14 cellular contexts compared by ENCODE assay signal in genomic region chr2:224849264-224849663, GRCh38.
DNase-seq lines count a peak whose midpoint lies in the region; ATAC-seq and TF ChIP-seq lines count a peak whose summit lies in the region.
"Had no signal": no experiment of that assay in that cellular context is flagged by ENCODE, and none has a peak within 500 bp of the region (broad histone marks: within the 10 kb centered on the region; RNA-seq: fewer than 3 reads in every experiment).

No MANE protein-coding gene starts in this region.

- H3K27me3 ChIP-seq in endodermal cell (ENCODE audit: control insufficient read depth, insufficient read depth, low read length, poor library complexity, severe bottlenecking) (no peaks in the 10 kb centered on the region), colonic mucosa (no peaks in the 10 kb centered on the region)
- H3K27me3 ChIP-seq: tibial nerve had no signal

- no peaks in the 10 kb centered on the region for H3K9me3 Mint-ChIP-seq in activated T-cell treated with anti-CD3 and anti-CD28 coated beads, Interleukin-2, amount 50 U/mL, for 24 hours
- H3K9me3 Mint-ChIP-seq in activated T-cell treated with anti-CD3 and anti-CD28 coated beads, Interleukin-2, amount 50 U/mL, for 4 hours, result no peaks in the 10 kb centered on the region
- H3K9me3 Mint-ChIP-seq in endodermal cell, result no peaks in the 10 kb centered on the region

- H3K9ac ChIP-seq in endodermal cell (ENCODE audit: extremely low read depth, low read length, poor library complexity, severe bottlenecking), result no peak overlapping the region
- H3K9ac ChIP-seq in colonic mucosa (ENCODE audit: low read depth in 2 of 2, low read length in 2 of 2), result no peak overlapping the region

- H3K36me3 ChIP-seq in endodermal cell (ENCODE audit: control insufficient read depth, insufficient read depth, low read length), result no peaks in the 10 kb centered on the region
- no peaks in the 10 kb centered on the region for H3K36me3 ChIP-seq in colonic mucosa

- H3K4me1 ChIP-seq in endodermal cell (ENCODE audit: control insufficient read depth, insufficient read depth, low read length), result no peaks in the 10 kb centered on the region
- H3K4me1 ChIP-seq in colonic mucosa, result no peaks in the 10 kb centered on the region

- no peak overlapping the region for H3K4me3 Mint-ChIP-seq in activated T-cell treated with anti-CD3 and anti-CD28 coated beads, Interleukin-2, amount 50 U/mL, for 24 hours
- no peak overlapping the region for H3K4me3 Mint-ChIP-seq in activated T-cell treated with anti-CD3 and anti-CD28 coated beads, Interleukin-2, amount 50 U/mL, for 4 hours
- no peak overlapping the region for H3K4me3 Mint-ChIP-seq in endodermal cell

- H3K27ac ChIP-seq in endodermal cell (ENCODE audit: low read depth, low read length), result no peak overlapping the region
- H3K27ac ChIP-seq in colonic mucosa, result no peak overlapping the region
- H3K27ac ChIP-seq: tibial nerve had no signal

- DNase-seq in activated T-cell treated with anti-CD3 and anti-CD28 coated beads, Interleukin-2, amount 50 U/mL, for 24 hours, result no peak
- no peak for DNase-seq in activated T-cell treated with anti-CD3 and anti-CD28 coated beads, Interleukin-2, amount 50 U/mL, for 4 hours
- peak; percentile 33 for DNase-seq in NAMALWA (ENCODE audit: low spot score)
- DNase-seq in endodermal cell, result no peak
- DNase-seq in stimulated activated CD8-positive, alpha-beta memory T cell treated with anti-CD3 and anti-CD28 coated beads, Interleukin-4, amount 100 ng/mL, for 48 hours, result peak; percentile 34
- no peak for DNase-seq in colonic mucosa
- DNase-seq: ACHN; activated CD8-positive, alpha-beta memory T cell treated with anti-CD3 and anti-CD28 coated beads, Interleukin-2, amount 50 U/mL, for 48 hours; glutamatergic neuron; Kasumi-1; NCI-H2107 had no signal

- 90 to 100% methylated on average over 3 to 6 of the region's 6 CpGs for WGBS in endodermal cell (ENCODE audit: insufficient coverage in 1 of 2, insufficient read length in 1 of 2), 2 experiments

- peak overlapping the region; percentile 60 for H3K27ac Mint-ChIP-seq in activated T-cell treated with anti-CD3 and anti-CD28 coated beads, Interleukin-2, amount 50 U/mL, for 24 hours
- no peak overlapping the region for H3K27ac Mint-ChIP-seq in endodermal cell

- H3K4me3 ChIP-seq in endodermal cell (ENCODE audit: low read length) (no peak overlapping the region), colonic mucosa (no peak overlapping the region)
- H3K4me3 ChIP-seq: tibial nerve had no signal

- peaks cover 24% of the 10 kb centered on the region for H3K4me1 Mint-ChIP-seq in activated T-cell treated with anti-CD3 and anti-CD28 coated beads, Interleukin-2, amount 50 U/mL, for 24 hours (ENCODE audit: low read depth)
- peaks cover 8% of the 10 kb centered on the region for H3K4me1 Mint-ChIP-seq in activated T-cell treated with anti-CD3 and anti-CD28 coated beads, Interleukin-2, amount 50 U/mL, for 4 hours (ENCODE audit: low read depth)
- peaks cover 8% of the 10 kb centered on the region for H3K4me1 Mint-ChIP-seq in endodermal cell

- H3K27me3 Mint-ChIP-seq in activated T-cell treated with anti-CD3 and anti-CD28 coated beads, Interleukin-2, amount 50 U/mL, for 24 hours, result no peaks in the 10 kb centered on the region
- no peaks in the 10 kb centered on the region for H3K27me3 Mint-ChIP-seq in activated T-cell treated with anti-CD3 and anti-CD28 coated beads, Interleukin-2, amount 50 U/mL, for 4 hours (ENCODE audit: low read depth)
- H3K27me3 Mint-ChIP-seq in endodermal cell (ENCODE audit: insufficient read depth), result no peaks in the 10 kb centered on the region

- H3K9me3 ChIP-seq in endodermal cell (ENCODE audit: control insufficient read depth, low read length), result no peaks in the 10 kb centered on the region
- H3K9me3 ChIP-seq in colonic mucosa, result no peaks in the 10 kb centered on the region
- H3K9me3 ChIP-seq: tibial nerve had no signal

- peaks cover 97% of the 10 kb centered on the region for H3K36me3 Mint-ChIP-seq in activated T-cell treated with anti-CD3 and anti-CD28 coated beads, Interleukin-2, amount 50 U/mL, for 24 hours (ENCODE audit: low read depth)
- H3K36me3 Mint-ChIP-seq in activated T-cell treated with anti-CD3 and anti-CD28 coated beads, Interleukin-2, amount 50 U/mL, for 4 hours (ENCODE audit: insufficient read depth), result peaks cover 56% of the 10 kb centered on the region
- no peaks in the 10 kb centered on the region for H3K36me3 Mint-ChIP-seq in endodermal cell (ENCODE audit: low read depth)

- TF ChIP-seq CTCF in endodermal cell (conservative IDR thresholded peaks at IDR 0.05) (peak; percentile 56), colonic mucosa (IDR thresholded peaks at IDR 0.05) (no peak)

- intact Hi-C loops in colonic mucosa (cut with DNase I), result no loop called here

- no peak for ATAC-seq in activated T-cell treated with anti-CD3 and anti-CD28 coated beads, Interleukin-2, amount 50 U/mL, for 4 hours
- ATAC-seq in GM18502 (IDR thresholded peaks at IDR 0.05; ENCODE audit: poor library complexity, unreplicated experiment) (no peak), HG03108 (IDR thresholded peaks at IDR 0.05; ENCODE audit: unreplicated experiment) (no peak)

Comparison
In these comparisons a context has a peak if more than half of its experiments do, and no peak if none do; other contexts are left out.
1. DNase-seq: peak in NAMALWA (single experiment) and stimulated activated CD8-positive, alpha-beta memory T cell treated with anti-CD3 and anti-CD28 coated beads, Interleukin-4, amount 100 ng/mL, for 48 hours (single experiment); none in activated T-cell treated with anti-CD3 and anti-CD28 coated beads, Interleukin-2, amount 50 U/mL, for 24 hours (single experiment), activated T-cell treated with anti-CD3 and anti-CD28 coated beads, Interleukin-2, amount 50 U/mL, for 4 hours (single experiment), endodermal cell (single experiment) and colonic mucosa (single experiment).